ENCODE assay signal across 1 cellular context in the genomic region with DNA sequence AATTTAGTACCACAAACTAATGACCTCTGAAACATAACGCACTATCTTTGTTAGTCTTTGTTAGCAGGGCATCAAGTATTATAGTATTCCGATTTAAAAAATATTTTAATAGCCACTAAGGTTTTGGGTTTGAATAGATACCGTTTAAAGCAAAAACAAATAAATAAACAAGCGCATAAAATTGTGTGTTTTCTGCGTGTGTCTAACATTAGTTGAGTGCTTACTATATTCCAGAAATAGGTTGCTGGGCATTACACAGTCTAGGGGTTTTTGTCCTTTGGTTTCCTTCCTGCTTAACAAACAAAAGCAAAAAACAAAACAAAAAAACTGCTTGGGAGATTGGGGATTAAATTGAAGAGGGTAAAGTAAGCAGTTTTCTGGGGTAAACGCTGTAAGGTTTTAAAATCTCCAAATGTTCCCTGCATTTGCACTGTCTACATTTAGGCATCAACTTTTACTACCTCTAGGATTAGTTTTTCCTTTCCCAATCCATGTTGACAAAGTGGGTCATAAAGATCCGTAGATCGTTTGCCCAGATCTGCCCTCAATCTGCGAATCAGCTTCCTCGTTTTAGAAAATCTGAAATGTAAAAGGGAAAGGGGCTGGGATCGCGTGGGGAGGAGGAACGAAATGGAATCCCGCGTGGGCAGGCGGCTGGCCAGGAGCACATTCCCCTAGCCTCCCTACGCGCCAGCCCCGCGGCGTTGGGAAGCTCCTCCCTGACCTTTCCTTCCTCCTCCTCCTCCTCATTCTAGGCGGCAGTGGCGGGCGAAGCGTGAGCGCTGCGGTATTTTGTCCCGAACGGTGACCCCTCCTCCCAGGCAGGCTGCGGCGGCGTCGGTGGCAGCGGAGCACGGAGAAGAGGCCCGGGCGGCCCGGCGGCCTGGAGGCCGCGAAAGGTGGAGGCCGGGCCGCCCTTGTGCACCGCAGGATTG.
TF ChIP-seq lines count a peak whose summit lies in the region.

KCTD3 (plus strand) TSS at position 749 of the 935 bp plus-strand sequence. CDS start 382 bp downstream, outside the sequence.

TF ChIP-seq in HepG2, 621 proteins besides CTCF, POLR2A, EP300 and RAD21 (continued from another document and continues in another):
- TF ChIP-seq HNF1B (CRISPR knock-in tag; IDR thresholded peaks at IDR 0.05) (0 out of 2 replicates have a peak, but pooled peaks have one; percentile 23), ATF7-NPFF (CRISPR knock-in tag; IDR thresholded peaks at IDR 0.05; ENCODE audit: low read depth) (peak; percentile 34; the same call in 1 of the 2 replicates), MZF1 (CRISPR knock-in tag; IDR thresholded peaks at IDR 0.05; ENCODE audit: borderline replicate concordance) (no peak), ZFP37 (CRISPR knock-in tag; IDR thresholded peaks at IDR 0.05; ENCODE audit: borderline replicate concordance) (0 out of 2 replicates have a peak, but pooled peaks have one; percentile 37), ZFP90 (CRISPR knock-in tag; IDR thresholded peaks at IDR 0.05; ENCODE audit: borderline replicate concordance) (0 out of 2 replicates have a peak, but pooled peaks have one; percentile 71), LBX2 (CRISPR knock-in tag; IDR thresholded peaks at IDR 0.05; ENCODE audit: borderline replicate concordance) (peak; percentile 74; the same call in 1 of the 2 replicates), ETV6 (CRISPR knock-in tag; conservative IDR thresholded peaks at IDR 0.05) (no peak), ZSCAN9 (CRISPR knock-in tag; IDR thresholded peaks at IDR 0.05; ENCODE audit: borderline replicate concordance) (peak; percentile 79), PHF5A (CRISPR knock-in tag; IDR thresholded peaks at IDR 0.05; ENCODE audit: low read depth, unreplicated experiment) (peak; percentile 69), ZNF354B (CRISPR knock-in tag; IDR thresholded peaks at IDR 0.05) (0 out of 2 replicates have a peak, but pooled peaks have one; percentile 70), FOXA1 (IDR thresholded peaks at IDR 0.05) (no peak), FOXA1 (CRISPR knock-in tag; IDR thresholded peaks at IDR 0.05) (peak; percentile 73), NFKBIZ (CRISPR knock-in tag; IDR thresholded peaks at IDR 0.05) (0 out of 2 replicates have a peak, but pooled peaks have one; percentile 68), ZBTB26 (CRISPR knock-in tag; IDR thresholded peaks at IDR 0.05; ENCODE audit: borderline replicate concordance) (peak; percentile 44; the same call in 1 of the 2 replicates), ZNF703 (CRISPR knock-in tag; IDR thresholded peaks at IDR 0.05; ENCODE audit: borderline replicate concordance) (no peak), SKI (IDR thresholded peaks at IDR 0.05; ENCODE audit: partially characterized antibody) (no peak), BRF2 (CRISPR knock-in tag; IDR thresholded peaks at IDR 0.05) (no peak), ZNF326 (CRISPR knock-in tag; IDR thresholded peaks at IDR 0.05; ENCODE audit: borderline replicate concordance) (no peak), ZNF281 (CRISPR knock-in tag; IDR thresholded peaks at IDR 0.05; ENCODE audit: borderline replicate concordance) (peak; percentile 67; the same call in 1 of the 2 replicates), ZNF501 (CRISPR knock-in tag; IDR thresholded peaks at IDR 0.05) (peak; percentile 64; the same call in 1 of the 2 replicates), ZNF644 (CRISPR knock-in tag; IDR thresholded peaks at IDR 0.05; ENCODE audit: low read depth) (0 out of 2 replicates have a peak, but pooled peaks have one; percentile 26), SMYD3 (CRISPR knock-in tag; IDR thresholded peaks at IDR 0.05) (0 out of 2 replicates have a peak, but pooled peaks have one; percentile 51), DMAP1 (CRISPR knock-in tag; IDR thresholded peaks at IDR 0.05) (peak; percentile 56), ZNF691 (CRISPR knock-in tag; IDR thresholded peaks at IDR 0.05; ENCODE audit: borderline replicate concordance, low read depth) (no peak; the same call in 1 of the 2 replicates), JDP2 (CRISPR knock-in tag; IDR thresholded peaks at IDR 0.05; ENCODE audit: borderline replicate concordance) (no peak), SUZ12 (IDR thresholded peaks at IDR 0.05; ENCODE audit: low read depth, low read length) (no peak), ZFY (CRISPR knock-in tag; IDR thresholded peaks at IDR 0.05) (peak; percentile 97), ZNF724P (CRISPR knock-in tag; IDR thresholded peaks at IDR 0.05; ENCODE audit: borderline replicate concordance) (no peak), PITX1 (CRISPR knock-in tag; IDR thresholded peaks at IDR 0.05) (peak; percentile 54; the same call in 1 of the 2 replicates), SNAPC2 (CRISPR knock-in tag; IDR thresholded peaks at IDR 0.05) (0 out of 2 replicates have a peak, but pooled peaks have one; percentile 71)
- TF ChIP-seq, protein P1, sequence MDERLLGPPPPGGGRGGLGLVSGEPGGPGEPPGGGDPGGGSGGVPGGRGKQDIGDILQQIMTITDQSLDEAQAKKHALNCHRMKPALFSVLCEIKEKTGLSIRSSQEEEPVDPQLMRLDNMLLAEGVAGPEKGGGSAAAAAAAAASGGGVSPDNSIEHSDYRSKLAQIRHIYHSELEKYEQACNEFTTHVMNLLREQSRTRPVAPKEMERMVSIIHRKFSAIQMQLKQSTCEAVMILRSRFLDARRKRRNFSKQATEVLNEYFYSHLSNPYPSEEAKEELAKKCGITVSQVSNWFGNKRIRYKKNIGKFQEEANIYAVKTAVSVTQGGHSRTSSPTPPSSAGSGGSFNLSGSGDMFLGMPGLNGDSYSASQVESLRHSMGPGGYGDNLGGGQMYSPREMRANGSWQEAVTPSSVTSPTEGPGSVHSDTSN (CRISPR knock-in tag; IDR thresholded peaks at IDR 0.05) = no peak
- TF ChIP-seq, protein P2, sequence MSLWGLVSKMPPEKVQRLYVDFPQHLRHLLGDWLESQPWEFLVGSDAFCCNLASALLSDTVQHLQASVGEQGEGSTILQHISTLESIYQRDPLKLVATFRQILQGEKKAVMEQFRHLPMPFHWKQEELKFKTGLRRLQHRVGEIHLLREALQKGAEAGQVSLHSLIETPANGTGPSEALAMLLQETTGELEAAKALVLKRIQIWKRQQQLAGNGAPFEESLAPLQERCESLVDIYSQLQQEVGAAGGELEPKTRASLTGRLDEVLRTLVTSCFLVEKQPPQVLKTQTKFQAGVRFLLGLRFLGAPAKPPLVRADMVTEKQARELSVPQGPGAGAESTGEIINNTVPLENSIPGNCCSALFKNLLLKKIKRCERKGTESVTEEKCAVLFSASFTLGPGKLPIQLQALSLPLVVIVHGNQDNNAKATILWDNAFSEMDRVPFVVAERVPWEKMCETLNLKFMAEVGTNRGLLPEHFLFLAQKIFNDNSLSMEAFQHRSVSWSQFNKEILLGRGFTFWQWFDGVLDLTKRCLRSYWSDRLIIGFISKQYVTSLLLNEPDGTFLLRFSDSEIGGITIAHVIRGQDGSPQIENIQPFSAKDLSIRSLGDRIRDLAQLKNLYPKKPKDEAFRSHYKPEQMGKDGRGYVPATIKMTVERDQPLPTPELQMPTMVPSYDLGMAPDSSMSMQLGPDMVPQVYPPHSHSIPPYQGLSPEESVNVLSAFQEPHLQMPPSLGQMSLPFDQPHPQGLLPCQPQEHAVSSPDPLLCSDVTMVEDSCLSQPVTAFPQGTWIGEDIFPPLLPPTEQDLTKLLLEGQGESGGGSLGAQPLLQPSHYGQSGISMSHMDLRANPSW (CRISPR knock-in tag; IDR thresholded peaks at IDR 0.05; ENCODE audit: borderline replicate concordance) = no peak; the same call in 1 of the 2 replicates
- TF ChIP-seq, protein P3, sequence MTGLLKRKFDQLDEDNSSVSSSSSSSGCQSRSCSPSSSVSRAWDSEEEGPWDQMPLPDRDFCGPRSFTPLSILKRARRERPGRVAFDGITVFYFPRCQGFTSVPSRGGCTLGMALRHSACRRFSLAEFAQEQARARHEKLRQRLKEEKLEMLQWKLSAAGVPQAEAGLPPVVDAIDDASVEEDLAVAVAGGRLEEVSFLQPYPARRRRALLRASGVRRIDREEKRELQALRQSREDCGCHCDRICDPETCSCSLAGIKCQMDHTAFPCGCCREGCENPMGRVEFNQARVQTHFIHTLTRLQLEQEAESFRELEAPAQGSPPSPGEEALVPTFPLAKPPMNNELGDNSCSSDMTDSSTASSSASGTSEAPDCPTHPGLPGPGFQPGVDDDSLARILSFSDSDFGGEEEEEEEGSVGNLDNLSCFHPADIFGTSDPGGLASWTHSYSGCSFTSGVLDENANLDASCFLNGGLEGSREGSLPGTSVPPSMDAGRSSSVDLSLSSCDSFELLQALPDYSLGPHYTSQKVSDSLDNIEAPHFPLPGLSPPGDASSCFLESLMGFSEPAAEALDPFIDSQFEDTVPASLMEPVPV (CRISPR knock-in tag; IDR thresholded peaks at IDR 0.05) = peak; percentile 81; the same call in 1 of the 2 replicates
- TF ChIP-seq, protein P4, sequence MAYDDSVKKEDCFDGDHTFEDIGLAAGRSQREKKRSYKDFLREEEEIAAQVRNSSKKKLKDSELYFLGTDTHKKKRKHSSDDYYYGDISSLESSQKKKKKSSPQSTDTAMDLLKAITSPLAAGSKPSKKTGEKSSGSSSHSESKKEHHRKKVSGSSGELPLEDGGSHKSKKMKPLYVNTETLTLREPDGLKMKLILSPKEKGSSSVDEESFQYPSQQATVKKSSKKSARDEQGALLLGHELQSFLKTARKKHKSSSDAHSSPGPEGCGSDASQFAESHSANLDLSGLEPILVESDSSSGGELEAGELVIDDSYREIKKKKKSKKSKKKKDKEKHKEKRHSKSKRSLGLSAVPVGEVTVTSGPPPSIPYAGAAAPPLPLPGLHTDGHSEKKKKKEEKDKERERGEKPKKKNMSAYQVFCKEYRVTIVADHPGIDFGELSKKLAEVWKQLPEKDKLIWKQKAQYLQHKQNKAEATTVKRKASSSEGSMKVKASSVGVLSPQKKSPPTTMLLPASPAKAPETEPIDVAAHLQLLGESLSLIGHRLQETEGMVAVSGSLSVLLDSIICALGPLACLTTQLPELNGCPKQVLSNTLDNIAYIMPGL (CRISPR knock-in tag; IDR thresholded peaks at IDR 0.05; ENCODE audit: borderline replicate concordance in 1 of 2, low read depth in 1 of 2) = peak; percentile 70 to 73; a peak in 2 of 4 replicates
- TF ChIP-seq, protein P5, sequence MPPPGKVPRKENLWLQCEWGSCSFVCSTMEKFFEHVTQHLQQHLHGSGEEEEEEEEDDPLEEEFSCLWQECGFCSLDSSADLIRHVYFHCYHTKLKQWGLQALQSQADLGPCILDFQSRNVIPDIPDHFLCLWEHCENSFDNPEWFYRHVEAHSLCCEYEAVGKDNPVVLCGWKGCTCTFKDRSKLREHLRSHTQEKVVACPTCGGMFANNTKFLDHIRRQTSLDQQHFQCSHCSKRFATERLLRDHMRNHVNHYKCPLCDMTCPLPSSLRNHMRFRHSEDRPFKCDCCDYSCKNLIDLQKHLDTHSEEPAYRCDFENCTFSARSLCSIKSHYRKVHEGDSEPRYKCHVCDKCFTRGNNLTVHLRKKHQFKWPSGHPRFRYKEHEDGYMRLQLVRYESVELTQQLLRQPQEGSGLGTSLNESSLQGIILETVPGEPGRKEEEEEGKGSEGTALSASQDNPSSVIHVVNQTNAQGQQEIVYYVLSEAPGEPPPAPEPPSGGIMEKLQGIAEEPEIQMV (CRISPR knock-in tag; IDR thresholded peaks at IDR 0.05; ENCODE audit: low read depth) = 0 out of 2 replicates have a peak, but pooled peaks have one; percentile 4
